19 cellular contexts compared by ENCODE assay signal in genomic region chr1:92301021-92301420, GRCh38. TPM values are rescaled to one million over a fixed set of nuclear protein-coding genes. Genes with fewer than 3 reads are reported as not detected.
DNase-seq lines count a peak whose midpoint lies in the region; ATAC-seq and TF ChIP-seq lines count a peak whose summit lies in the region.
"Had no signal": no experiment of that assay in that cellular context is flagged by ENCODE, and none has a peak within 500 bp of the region (broad histone marks: within the 10 kb centered on the region; RNA-seq: fewer than 3 reads in every experiment).

No MANE protein-coding gene starts in this region.

- no peak overlapping the region for H3K27ac ChIP-seq in PC-3 (ENCODE audit: low read length)
- no peak overlapping the region for H3K27ac ChIP-seq in WERI-Rb-1
- H3K27ac ChIP-seq: 22Rv1, C4-2B had no signal

- CTCF ChIA-PET in PC-3 (lab: Charles Lee), result interaction anchor here (0.9 kb wide), 1 partner anchor 9 kb away, joined by 5 read pairs; no protein-coding TSS in a partner anchor

- no TSS peak for BruUV-seq in PC-3 (replicated peaks; lab: Mats Ljungman, UMichigan)

- H3F3A ChIP-seq in PC-3 (ENCODE audit: low read length, unreplicated experiment), result no peaks in the 10 kb centered on the region

- H3K4me2 ChIP-seq in PC-3 (ENCODE audit: low read length), result peak overlapping the region; percentile 97

- no peak overlapping the region for H3K27ac Mint-ChIP-seq in activated CD4-positive, alpha-beta T cell treated with anti-CD3 and anti-CD28 coated beads, Interleukin-2, amount 10 ng/mL, durations not matched to agents 24 days and 14 days
- H3K27ac Mint-ChIP-seq in nephron, result no peak overlapping the region

- peaks cover 7% of the 10 kb centered on the region for H3K9me3 Mint-ChIP-seq in activated CD4-positive, alpha-beta T cell treated with anti-CD3 and anti-CD28 coated beads, Interleukin-2, amount 10 ng/mL, durations not matched to agents 24 days and 14 days
- no peaks in the 10 kb centered on the region for H3K9me3 Mint-ChIP-seq in nephron

- H3K9me2 ChIP-seq in PC-3 (replicated peaks; ENCODE audit: low read length), result no peaks in the 10 kb centered on the region

- H3K27me3 Mint-ChIP-seq in activated CD4-positive, alpha-beta T cell treated with anti-CD3 and anti-CD28 coated beads, Interleukin-2, amount 10 ng/mL, durations not matched to agents 24 days and 14 days, result no peaks in the 10 kb centered on the region
- no peaks in the 10 kb centered on the region for H3K27me3 Mint-ChIP-seq in nephron (ENCODE audit: low read depth)

- peaks cover 45% of the 10 kb centered on the region for H3K79me2 ChIP-seq in PC-3 (ENCODE audit: low read length)

- no peak overlapping the region for H2AFZ ChIP-seq in PC-3 (ENCODE audit: low read length)

- H3K4me3 Mint-ChIP-seq in activated CD4-positive, alpha-beta T cell treated with anti-CD3 and anti-CD28 coated beads, Interleukin-2, amount 10 ng/mL, durations not matched to agents 24 days and 14 days, result peak overlapping the region; percentile 34
- H3K4me3 Mint-ChIP-seq in nephron, result peak overlapping the region; percentile 15 to 63 (median 57)

- no peak for ATAC-seq in PC-3
- ATAC-seq in activated CD4-positive, CD25-positive, alpha-beta regulatory T cell treated with anti-CD3 and anti-CD28 coated beads, Interleukin-2, amount 50 U/mL, for 24 hours, result no peak
- ATAC-seq: K562 had no signal

- H3K9me3 ChIP-seq in HAP-1 (no peaks in the 10 kb centered on the region), PC-3 (ENCODE audit: low read length) (no peaks in the 10 kb centered on the region), WERI-Rb-1 (ENCODE audit: severe bottlenecking) (no peaks in the 10 kb centered on the region)
- H3K9me3 ChIP-seq: Caco-2 had no signal

- H3K36me3 ChIP-seq in HAP-1 (replicated peaks) (peaks cover 16% of the 10 kb centered on the region), PC-3 (ENCODE audit: low read depth, low read length) (peaks cover 28% of the 10 kb centered on the region; the same call in 1 of the 2 replicates), WERI-Rb-1 (peaks cover 32% of the 10 kb centered on the region)

- H3K4me1 ChIP-seq in HAP-1 (peaks cover 19% of the 10 kb centered on the region), PC-3 (ENCODE audit: insufficient read depth, low read length) (peaks cover 16% of the 10 kb centered on the region; the same call in 1 of the 2 replicates)
- H3K4me1 ChIP-seq: Caco-2 had no signal

- DNase-seq in activated CD4-positive, alpha-beta T cell treated with anti-CD3 and anti-CD28 coated beads, Interleukin-2, amount 10 ng/mL, durations not matched to agents 24 days and 14 days, result no peak
- no peak for DNase-seq in activated CD4-positive, alpha-beta T cell treated with anti-CD3 and anti-CD28 coated beads, Interleukin-2, amount 50 U/mL, for 48 hours
- peak; percentile 44 to 52 for DNase-seq in HAP-1 (ENCODE audit: low spot score in 2 of 2)
- no peak for DNase-seq in PC-3
- DNase-seq in activated T-cell treated with anti-CD3 and anti-CD28 coated beads, Interleukin-2, amount 50 U/mL, for 48 hours, result no peak
- no peak for DNase-seq in WERI-Rb-1
- DNase-seq: Caco-2, HCEC 1CT, MM.1S, NCI-H1105 treated with DMSO at 0.1 percent for 48 hours, NCI-H1930, NCI-H2171, NCI-H82, SHP77 treated with DMSO at 0.1 percent for 48 hours had no signal

- H3K27me3 ChIP-seq in HAP-1 (ENCODE audit: low read depth) (no peaks in the 10 kb centered on the region), PC-3 (ENCODE audit: low read length) (no peaks in the 10 kb centered on the region), WERI-Rb-1 (ENCODE audit: insufficient read depth, low read depth, severe bottlenecking) (no peaks in the 10 kb centered on the region)

- peaks cover 38% of the 10 kb centered on the region for H3K4me1 Mint-ChIP-seq in activated CD4-positive, alpha-beta T cell treated with anti-CD3 and anti-CD28 coated beads, Interleukin-2, amount 10 ng/mL, durations not matched to agents 24 days and 14 days
- H3K4me1 Mint-ChIP-seq in nephron, result peaks cover 30% of the 10 kb centered on the region

- H3K9ac ChIP-seq in PC-3 (ENCODE audit: low read length), result no peak overlapping the region

- H3K4me3 ChIP-seq in HAP-1, result peak overlapping the region; percentile 83; the same call in 1 of the 2 replicates
- H3K4me3 ChIP-seq in PC-3 (ENCODE audit: low read length), result no peak overlapping the region
- no peak overlapping the region for H3K4me3 ChIP-seq in WERI-Rb-1 (ENCODE audit: low read depth, low read length)

- TF ChIP-seq CTCF in PC-3 (conservative IDR thresholded peaks at IDR 0.05; ENCODE audit: low read depth, low read length) (no peak), nephron (IDR thresholded peaks at IDR 0.05; ENCODE audit: unreplicated experiment in 3 of 3) (no peak), WERI-Rb-1 (IDR thresholded peaks at IDR 0.05; ENCODE audit: low read depth, low read length) (no peak)

- POLR2A ChIA-PET in PC-3 (lab: Charles Lee; ENCODE audit: unreplicated experiment), result interaction anchor here (0.7 kb wide), 1 partner anchor 219 kb away, joined by 3 read pairs; no protein-coding TSS in a partner anchor

- peaks cover 36% of the 10 kb centered on the region for H3K36me3 Mint-ChIP-seq in activated CD4-positive, alpha-beta T cell treated with anti-CD3 and anti-CD28 coated beads, Interleukin-2, amount 10 ng/mL, durations not matched to agents 24 days and 14 days (ENCODE audit: low read depth)
- peaks cover 32% of the 10 kb centered on the region for H3K36me3 Mint-ChIP-seq in nephron (ENCODE audit: low read depth)

- in situ Hi-C loops in HAP-1 (cut with MboI; ENCODE audit: low sequenced_read_pairs), result loop anchor here (25.0 kb wide), 1 partner anchor 311 kb away; no protein-coding TSS in a partner anchor

- no peaks in the 10 kb centered on the region for H4K20me1 ChIP-seq in PC-3 (ENCODE audit: low read length)

- intact Hi-C loops in activated CD4-positive, alpha-beta T cell treated with anti-CD3 and anti-CD28 coated beads, Interleukin-2, amount 10 ng/mL, durations not matched to agents 24 days and 14 days (cut with micrococcal nuclease), result no loop called here
- intact Hi-C loops in PC-3 (cut with micrococcal nuclease), result no loop called here

RNA-seq across cellular contexts. Expression of gene RPAP2, which starts 2.2 kb away (rescaled TPM):
- total RNA-seq in activated CD4-positive, alpha-beta T cell treated with anti-CD3 and anti-CD28 coated beads, Interleukin-2, amount 10 ng/mL, durations not matched to agents 24 days and 14 days, result 39.4 and 46.8 TPM in 2 replicates
- 4.1 and 4.3 TPM in 2 replicates for total RNA-seq in PC-3 (2014; rRNA removed)

RNA-seq across cellular contexts. Expression of gene GLMN, which starts 2.2 kb away (rescaled TPM):
- 24.2 and 28.5 TPM in 2 replicates for total RNA-seq in activated CD4-positive, alpha-beta T cell treated with anti-CD3 and anti-CD28 coated beads, Interleukin-2, amount 10 ng/mL, durations not matched to agents 24 days and 14 days
- 8.7 and 13.6 TPM in 2 replicates for total RNA-seq in PC-3 (2014; rRNA removed)

Comparison
In these comparisons a context has a peak if more than half of its experiments do, and no peak if none do; other contexts are left out.
1. DNase-seq: peak in HAP-1 (2 of 2); none in activated CD4-positive, alpha-beta T cell treated with anti-CD3 and anti-CD28 coated beads, Interleukin-2, amount 10 ng/mL, durations not matched to agents 24 days and 14 days (single experiment), activated CD4-positive, alpha-beta T cell treated with anti-CD3 and anti-CD28 coated beads, Interleukin-2, amount 50 U/mL, for 48 hours (0 of 2), PC-3 (single experiment), activated T-cell treated with anti-CD3 and anti-CD28 coated beads, Interleukin-2, amount 50 U/mL, for 48 hours (0 of 2) and WERI-Rb-1 (single experiment).